Comparison of ENCODE assay signal across 14 cellular contexts in the genomic region with DNA sequence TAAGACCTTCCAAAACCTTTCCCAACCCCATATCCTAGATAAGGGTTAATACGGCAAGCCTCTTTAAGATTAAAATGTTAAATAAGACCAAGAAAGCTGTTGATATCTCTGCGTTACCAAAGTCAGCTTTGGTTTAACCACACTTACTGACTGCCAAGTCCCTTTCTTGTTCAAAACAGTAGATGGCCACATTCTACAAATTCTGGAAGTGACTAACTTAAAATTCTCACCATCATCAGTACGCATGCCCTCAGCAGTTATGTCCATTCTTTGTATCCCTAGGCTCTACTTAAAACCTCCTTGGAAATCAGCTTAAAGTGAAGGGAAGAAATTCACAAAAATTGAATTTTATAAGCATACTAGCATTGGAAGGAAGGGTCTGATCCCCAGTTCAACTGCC. TPM values are rescaled to one million over a fixed set of nuclear protein-coding genes. Genes with fewer than 3 reads are reported as not detected.
DNase-seq lines count a peak whose midpoint lies in the region; ATAC-seq and TF ChIP-seq lines count a peak whose summit lies in the region.
"Had no signal": no experiment of that assay in that cellular context is flagged by ENCODE, and none has a peak within 500 bp of the region (broad histone marks: within the 10 kb centered on the region; RNA-seq: fewer than 3 reads in every experiment).

No MANE protein-coding gene starts in this region.

- H3K4me3 ChIP-seq in MM.1S (ENCODE audit: low read length) (no peak overlapping the region), fibroblast of the aortic adventitia (ENCODE audit: low read depth, low read length) (no peak overlapping the region)
- H3K4me3 ChIP-seq: SK-N-MC had no signal

- peak; percentile 14; the same call in 1 of the 2 replicates for TF ChIP-seq CTCF in MM.1S (IDR thresholded peaks at IDR 0.05; ENCODE audit: low read length)
- TF ChIP-seq CTCF in fibroblast of the aortic adventitia (IDR thresholded peaks at IDR 0.05; ENCODE audit: insufficient read depth, low read length), result no peak

- H3K36me3 Mint-ChIP-seq in effector memory CD8-positive, alpha-beta T cell (ENCODE audit: insufficient read depth), result no peaks in the 10 kb centered on the region
- no peaks in the 10 kb centered on the region for H3K36me3 Mint-ChIP-seq in activated CD8-positive, alpha-beta memory T cell treated with anti-CD3 and anti-CD28 coated beads, Interleukin-2, amount 10 ng/mL, durations not matched to agents 7 days and 5 days

- no peaks in the 10 kb centered on the region for H3K9me3 ChIP-seq in MM.1S (replicated peaks; ENCODE audit: insufficient read depth, low read length)

- no peaks in the 10 kb centered on the region for H3K9me2 ChIP-seq in MM.1S (replicated peaks; ENCODE audit: insufficient read depth, low read length)

- H3K4me1 ChIP-seq in MM.1S (ENCODE audit: low read length), result peaks cover 18% of the 10 kb centered on the region

- H4K20me1 ChIP-seq in MM.1S (ENCODE audit: insufficient read depth, low read length), result no peaks in the 10 kb centered on the region

- peak; percentile 28 for DNase-seq in MM.1S
- peak; percentile 82 for DNase-seq in astrocyte of the hippocampus (ENCODE audit: low read depth, low spot score)
- peak; percentile 49 for DNase-seq in fibroblast of the aortic adventitia (ENCODE audit: low read depth)
- peak; percentile 48 for DNase-seq in stromal cell of bone marrow (ENCODE audit: low read depth)
- DNase-seq in effector memory CD8-positive, alpha-beta T cell, result no peak
- DNase-seq in NCI-H1092 treated with DMSO at 0.1 percent for 48 hours (lab: John Stamatoyannopoulos, UW), result no peak
- DNase-seq in activated CD8-positive, alpha-beta memory T cell treated with anti-CD3 and anti-CD28 coated beads, Interleukin-2, amount 10 ng/mL, durations not matched to agents 7 days and 5 days, result no peak
- DNase-seq: COR-L47, EL, NCI-H1436 treated with DMSO at 0.1 percent for 48 hours, NCI-H510A, NCI-H774 had no signal

- H3K27me3 Mint-ChIP-seq in effector memory CD8-positive, alpha-beta T cell, result no peaks in the 10 kb centered on the region
- H3K27me3 Mint-ChIP-seq in activated CD8-positive, alpha-beta memory T cell treated with anti-CD3 and anti-CD28 coated beads, Interleukin-2, amount 10 ng/mL, durations not matched to agents 7 days and 5 days, result no peaks in the 10 kb centered on the region

- no peak for ATAC-seq in effector memory CD8-positive, alpha-beta T cell (replicated peaks)
- no peak for ATAC-seq in activated CD8-positive, alpha-beta memory T cell treated with anti-CD3 and anti-CD28 coated beads, Interleukin-2, amount 10 ng/mL, durations not matched to agents 7 days and 5 days
- ATAC-seq: Panc1 had no signal

- H3K27ac Mint-ChIP-seq in effector memory CD8-positive, alpha-beta T cell, result no peak overlapping the region
- H3K27ac Mint-ChIP-seq in activated CD8-positive, alpha-beta memory T cell treated with anti-CD3 and anti-CD28 coated beads, Interleukin-2, amount 10 ng/mL, durations not matched to agents 7 days and 5 days, result no peak overlapping the region

- H3K79me2 ChIP-seq in MM.1S (ENCODE audit: low read length), result no peaks in the 10 kb centered on the region

- CTCF ChIA-PET in activated CD8-positive, alpha-beta memory T cell treated with anti-CD3 and anti-CD28 coated beads, Interleukin-2, amount 10 ng/mL, durations not matched to agents 7 days and 5 days (lab: Charles Lee), result no interaction called here

- H3K27me3 ChIP-seq in MM.1S (replicated peaks; ENCODE audit: insufficient read depth, low read length), result no peaks in the 10 kb centered on the region

- no peak overlapping the region for H2AFZ ChIP-seq in MM.1S (ENCODE audit: low read length)

- peaks cover 8% of the 10 kb centered on the region; the same call in 1 of the 2 replicates for H3F3A ChIP-seq in MM.1S (ENCODE audit: insufficient read depth, low read length)

- H3K9me3 Mint-ChIP-seq in effector memory CD8-positive, alpha-beta T cell, result peaks cover 11 to 16% of the 10 kb centered on the region in 2 donors
- peaks cover 4% of the 10 kb centered on the region for H3K9me3 Mint-ChIP-seq in activated CD8-positive, alpha-beta memory T cell treated with anti-CD3 and anti-CD28 coated beads, Interleukin-2, amount 10 ng/mL, durations not matched to agents 7 days and 5 days (ENCODE audit: low read depth)

- no peak overlapping the region for H3K4me2 ChIP-seq in MM.1S (ENCODE audit: low read depth, low read length)

- no peak overlapping the region for H3K4me3 Mint-ChIP-seq in effector memory CD8-positive, alpha-beta T cell
- H3K4me3 Mint-ChIP-seq in activated CD8-positive, alpha-beta memory T cell treated with anti-CD3 and anti-CD28 coated beads, Interleukin-2, amount 10 ng/mL, durations not matched to agents 7 days and 5 days, result no peak overlapping the region

- no peaks in the 10 kb centered on the region for H3K36me3 ChIP-seq in MM.1S (replicated peaks; ENCODE audit: insufficient read depth, low read length)

- H3K4me1 Mint-ChIP-seq in effector memory CD8-positive, alpha-beta T cell (ENCODE audit: low read depth in 2 of 2), result no peaks in the 10 kb centered on the region
- no peaks in the 10 kb centered on the region for H3K4me1 Mint-ChIP-seq in activated CD8-positive, alpha-beta memory T cell treated with anti-CD3 and anti-CD28 coated beads, Interleukin-2, amount 10 ng/mL, durations not matched to agents 7 days and 5 days

- H3K9ac ChIP-seq in MM.1S (ENCODE audit: low read length), result no peak overlapping the region

- peak overlapping the region; percentile 76; the same call in 1 of the 2 replicates for H3K27ac ChIP-seq in MM.1S (ENCODE audit: low read length)
- H3K27ac ChIP-seq: SK-N-MC had no signal

RNA-seq across cellular contexts. Expression of a gene that starts 23.6 kb away (rescaled TPM):
- 1.6 and 1.7 TPM in 2 replicates for total RNA-seq in fibroblast of the aortic adventitia (ENCODE audit: low replicate concordance)
- total RNA-seq in activated CD8-positive, alpha-beta memory T cell treated with anti-CD3 and anti-CD28 coated beads, Interleukin-2, amount 10 ng/mL, durations not matched to agents 7 days and 5 days, result not detected

RNA-seq across cellular contexts. Expression of a gene that starts 59.6 kb away (rescaled TPM):
- total RNA-seq in fibroblast of the aortic adventitia (ENCODE audit: low replicate concordance), result 67.8 and 80.0 TPM in 2 replicates
- not detected for total RNA-seq in activated CD8-positive, alpha-beta memory T cell treated with anti-CD3 and anti-CD28 coated beads, Interleukin-2, amount 10 ng/mL, durations not matched to agents 7 days and 5 days

Comparison
In these comparisons a context has a peak if more than half of its experiments do, and no peak if none do; other contexts are left out.
1. DNase-seq: peak in MM.1S (single experiment), astrocyte of the hippocampus (single experiment), fibroblast of the aortic adventitia (single experiment) and stromal cell of bone marrow (single experiment); none in effector memory CD8-positive, alpha-beta T cell (0 of 3), NCI-H1092 treated with DMSO at 0.1 percent for 48 hours (single experiment) and activated CD8-positive, alpha-beta memory T cell treated with anti-CD3 and anti-CD28 coated beads, Interleukin-2, amount 10 ng/mL, durations not matched to agents 7 days and 5 days (single experiment).
2. RNA of a gene that starts 59.6 kb away (total RNA-seq): 67.8 to 80.0 TPM in fibroblast of the aortic adventitia; not detected in activated CD8-positive, alpha-beta memory T cell treated with anti-CD3 and anti-CD28 coated beads, Interleukin-2, amount 10 ng/mL, durations not matched to agents 7 days and 5 days; every median in the first group is over 10 times any median in the second.